In the genomic region with DNA sequence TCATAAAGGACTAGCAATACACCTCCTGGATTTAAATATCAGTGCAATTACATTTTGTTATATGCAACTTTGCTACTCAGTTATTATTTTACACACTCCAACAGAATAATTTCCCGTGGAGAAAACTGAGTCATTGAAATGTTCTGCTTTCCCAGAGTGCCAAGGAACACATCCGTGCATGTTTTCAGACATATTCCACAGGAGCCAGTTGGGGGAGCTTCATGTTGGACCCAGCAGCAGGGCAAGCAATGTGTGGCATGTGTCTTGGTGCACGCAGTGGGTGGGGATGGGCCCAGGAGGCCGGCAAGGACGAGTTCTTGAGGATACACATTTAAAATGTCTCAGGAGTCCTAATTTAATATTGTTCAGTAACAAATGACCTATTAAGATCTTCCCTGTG, we compare ENCODE assay signal across 32 cellular contexts. TPM values are rescaled to one million over a fixed set of nuclear protein-coding genes. Genes with fewer than 3 reads are reported as not detected.
"Had no signal": no experiment of that assay in that cellular context is flagged by ENCODE, and none has a peak within 500 bp of the region (broad histone marks: within the 10 kb centered on the region; RNA-seq: fewer than 3 reads in every experiment).

No MANE protein-coding gene starts in this region.

- FAIRE-seq: endothelial cell of umbilical vein, islet of Langerhans, pancreas had no signal

- H3K4me1 ChIP-seq: ascending aorta, breast epithelium, colonic mucosa, heart left ventricle, pancreas, psoas muscle, right atrium auricular region had no signal

- H3K9me3 ChIP-seq: ascending aorta, colonic mucosa, heart left ventricle, neutrophil, pancreas, psoas muscle, right atrium auricular region, tibial artery had no signal

- H3K27ac Mint-ChIP-seq: activated B cell treated with CpG ODN at 0.5 μM for 24 hours; activated CD4-positive, alpha-beta memory T cell treated with anti-CD3 and anti-CD28 coated beads for 36 hours; activated naive CD4-positive, alpha-beta T cell treated with anti-CD3 and anti-CD28 coated beads, Interleukin-2, amount 50 U/mL, for 24 hours; effector memory CD8-positive, alpha-beta T cell; mesothelial cell of epicardium; natural killer cell treated with Interleukin-12 subunit alpha and Interleukin-12 subunit beta and Interleukin-15 and Interleukin-18, amount 100 ng/mL, for 72 hours; stimulated activated naive CD8-positive, alpha-beta T cell treated with anti-CD3 and anti-CD28 coated beads, Interleukin-15, amount 100 ng/mL, for 72 hours; T-helper 1 cell treated with Interleukin-12 subunit alpha and Interleukin-12 subunit beta and Interleukin-4 antibody, amounts not matched to agents 30 μg/mL and 1 μg/mL, for 36 hours had no signal

- H3K27ac ChIP-seq: ascending aorta, breast epithelium, colonic mucosa, dorsolateral prefrontal cortex, heart left ventricle, neutrophil, pancreas, psoas muscle, right atrium auricular region, tibial artery had no signal

- H3K36me3 ChIP-seq: ascending aorta, colonic mucosa, heart left ventricle, neutrophil, pancreas, right atrium auricular region, tibial artery had no signal

- H3K4me1 Mint-ChIP-seq: activated B cell treated with CpG ODN at 0.5 μM for 24 hours had no signal

- DNase-seq: activated B cell treated with CpG ODN at 0.5 μM for 24 hours; activated CD4-positive, alpha-beta memory T cell treated with anti-CD3 and anti-CD28 coated beads for 36 hours; activated CD4-positive, alpha-beta T cell treated with anti-CD3 and anti-CD28 coated beads for 4 hours; activated effector memory CD4-positive, alpha-beta T cell treated with anti-CD3 and anti-CD28 coated beads, Interleukin-2, amount 50 U/mL, for 16 hours; colonic mucosa; dorsolateral prefrontal cortex; effector memory CD8-positive, alpha-beta T cell; heart left ventricle; left ventricle myocardium superior; mammary epithelial cell; pancreas; psoas muscle; stimulated activated CD4-positive, alpha-beta T cell treated with anti-CD3 and anti-CD28 coated beads, Interleukin-1b, Interleukin-23, amount 100 ng/mL, for 48 hours; stimulated activated naive CD8-positive, alpha-beta T cell treated with anti-CD3 and anti-CD28 coated beads, Interleukin-15, amount 100 ng/mL, for 72 hours; T1000; tibial artery had no signal

- H3K4me3 ChIP-seq: ascending aorta, breast epithelium, colonic mucosa, dorsolateral prefrontal cortex, heart left ventricle, pancreas, psoas muscle, right atrium auricular region, tibial artery had no signal

- H3K36me3 Mint-ChIP-seq: activated CD4-positive, alpha-beta memory T cell treated with anti-CD3 and anti-CD28 coated beads for 36 hours; activated naive CD4-positive, alpha-beta T cell treated with anti-CD3 and anti-CD28 coated beads, Interleukin-2, amount 50 U/mL, for 24 hours; mesothelial cell of epicardium; natural killer cell treated with Interleukin-12 subunit alpha and Interleukin-12 subunit beta and Interleukin-15 and Interleukin-18, amount 100 ng/mL, for 72 hours had no signal

- H3K27me3 ChIP-seq: ascending aorta, breast epithelium, colonic mucosa, right atrium auricular region had no signal

- H3K9me3 Mint-ChIP-seq: activated B cell treated with CpG ODN at 0.5 μM for 24 hours; activated CD4-positive, alpha-beta memory T cell treated with anti-CD3 and anti-CD28 coated beads for 36 hours; activated naive CD4-positive, alpha-beta T cell treated with anti-CD3 and anti-CD28 coated beads, Interleukin-2, amount 50 U/mL, for 24 hours; central memory CD8-positive, alpha-beta T cell; effector memory CD8-positive, alpha-beta T cell; mesothelial cell of epicardium; natural killer cell treated with Interleukin-12 subunit alpha and Interleukin-12 subunit beta and Interleukin-15 and Interleukin-18, amount 100 ng/mL, for 72 hours; stimulated activated naive CD8-positive, alpha-beta T cell treated with anti-CD3 and anti-CD28 coated beads, Interleukin-15, amount 100 ng/mL, for 72 hours; T-helper 1 cell treated with Interleukin-12 subunit alpha and Interleukin-12 subunit beta and Interleukin-4 antibody, amounts not matched to agents 30 μg/mL and 1 μg/mL, for 36 hours had no signal

- H3K4me3 Mint-ChIP-seq: activated B cell treated with CpG ODN at 0.5 μM for 24 hours; activated CD4-positive, alpha-beta memory T cell treated with anti-CD3 and anti-CD28 coated beads for 36 hours; activated naive CD4-positive, alpha-beta T cell treated with anti-CD3 and anti-CD28 coated beads, Interleukin-2, amount 50 U/mL, for 24 hours; central memory CD8-positive, alpha-beta T cell; effector memory CD8-positive, alpha-beta T cell; mesothelial cell of epicardium; natural killer cell treated with Interleukin-12 subunit alpha and Interleukin-12 subunit beta and Interleukin-15 and Interleukin-18, amount 100 ng/mL, for 72 hours; stimulated activated naive CD8-positive, alpha-beta T cell treated with anti-CD3 and anti-CD28 coated beads, Interleukin-15, amount 100 ng/mL, for 72 hours; T-helper 1 cell treated with Interleukin-12 subunit alpha and Interleukin-12 subunit beta and Interleukin-4 antibody, amounts not matched to agents 30 μg/mL and 1 μg/mL, for 36 hours had no signal

RNA-seq across cellular contexts. Expression of a gene that starts 14.4 kb away (rescaled TPM):
- total RNA-seq: activated B cell treated with CpG ODN at 0.5 μM for 24 hours; activated CD4-positive, alpha-beta memory T cell treated with anti-CD3 and anti-CD28 coated beads for 36 hours; ascending aorta; breast epithelium; colonic mucosa; endothelial cell of umbilical vein; esophagus mucosa; fibroblast of villous mesenchyme; heart left ventricle; left ventricle myocardium superior; mammary epithelial cell; mesothelial cell of epicardium; natural killer cell treated with Interleukin-12 subunit alpha and Interleukin-12 subunit beta and Interleukin-15 and Interleukin-18, amount 100 ng/mL, for 72 hours; pancreas; psoas muscle; right atrium auricular region; skeletal muscle tissue; ureter had no signal
- polyA plus RNA-seq: adipose tissue, endothelial cell of umbilical vein, heart left ventricle, mammary epithelial cell, psoas muscle had no signal
